14 cellular contexts compared by ENCODE assay signal in genomic region chr14:32381869-32382268, GRCh38. TPM values are rescaled to one million over a fixed set of nuclear protein-coding genes. Genes with fewer than 3 reads are reported as not detected.
DNase-seq lines count a peak whose midpoint lies in the region; ATAC-seq and TF ChIP-seq lines count a peak whose summit lies in the region.
"Had no signal": no experiment of that assay in that cellular context is flagged by ENCODE, and none has a peak within 500 bp of the region (broad histone marks: within the 10 kb centered on the region; RNA-seq: fewer than 3 reads in every experiment).

No MANE protein-coding gene starts in this region.

- H3K9me3 ChIP-seq in uterus, result no peaks in the 10 kb centered on the region

- peaks cover 12% of the 10 kb centered on the region for H3K27me3 Mint-ChIP-seq in activated T-helper 17 cell treated with anti-CD3 and anti-CD28 coated beads, Interleukin-2, amount 50 U/mL, for 72 hours

- no peaks in the 10 kb centered on the region for H3K4me1 ChIP-seq in uterus

- intact Hi-C loops in uterus (cut with DNase I; ENCODE audit: low total_unique reads), result no loop called here

- H3K9me3 Mint-ChIP-seq in activated T-helper 17 cell treated with anti-CD3 and anti-CD28 coated beads, Interleukin-2, amount 50 U/mL, for 72 hours, result peaks cover 6% of the 10 kb centered on the region
- H3K9me3 Mint-ChIP-seq: CD4-positive, alpha-beta T cell had no signal

- H3K4me3 ChIP-seq in fibroblast of the aortic adventitia (ENCODE audit: low read depth, low read length) (no peak overlapping the region), uterus (no peak overlapping the region)

- peaks cover 10% of the 10 kb centered on the region for H3K4me1 Mint-ChIP-seq in activated T-helper 17 cell treated with anti-CD3 and anti-CD28 coated beads, Interleukin-2, amount 50 U/mL, for 72 hours
- H3K4me1 Mint-ChIP-seq: B cell had no signal

- DNase-seq in LoVo (ENCODE audit: low spot score) (peak; percentile 26), fibroblast of the aortic adventitia (ENCODE audit: low read depth) (peak; percentile 15), substantia nigra (lab: John Stamatoyannopoulos, UW) (no peak), uterus (no peak), GM13976 (ENCODE audit: low spot score) (no peak)
- DNase-seq: CD4-positive, alpha-beta T cell; DMS79; GDM1; Kasumi-1; NCI-H2029 treated with DMSO at 0.1 percent for 48 hours; NCI-H526 had no signal

- no peak for TF ChIP-seq CTCF in fibroblast of the aortic adventitia (IDR thresholded peaks at IDR 0.05; ENCODE audit: insufficient read depth, low read length)
- TF ChIP-seq CTCF in uterus (IDR thresholded peaks at IDR 0.05), result no peak
- TF ChIP-seq CTCF in GM13976 (IDR thresholded peaks at IDR 0.05; ENCODE audit: borderline replicate concordance, control extremely low read depth, extremely low read depth, insufficient read depth, missing control alignments), result no peak

- H3K27ac ChIP-seq in substantia nigra (ENCODE audit: low read depth, low read length, poor library complexity, severe bottlenecking) (peak overlapping the region; percentile 57), uterus (no peak overlapping the region)

- in situ Hi-C loops in GM13976 (cut with MboI; ENCODE audit: low sequenced_read_pairs, unreplicated experiment), result no loop called here

- no peaks in the 10 kb centered on the region for H3K36me3 ChIP-seq in uterus

- TF ChIP-seq POLR2A in uterus (IDR thresholded peaks at IDR 0.05), result no peak

- H3K27me3 ChIP-seq in uterus, result no peaks in the 10 kb centered on the region

- ATAC-seq in activated T-helper 17 cell treated with anti-CD3 and anti-CD28 coated beads, Interleukin-2, amount 50 U/mL, for 72 hours (replicated peaks), result peak; percentile 65
- no peak for ATAC-seq in GM21825 (IDR thresholded peaks at IDR 0.05; ENCODE audit: unreplicated experiment)

- H3K36me3 Mint-ChIP-seq in activated T-helper 17 cell treated with anti-CD3 and anti-CD28 coated beads, Interleukin-2, amount 50 U/mL, for 72 hours (ENCODE audit: low read depth), result no peaks in the 10 kb centered on the region

- no peak overlapping the region for H3K4me3 Mint-ChIP-seq in activated T-helper 17 cell treated with anti-CD3 and anti-CD28 coated beads, Interleukin-2, amount 50 U/mL, for 72 hours
- H3K4me3 Mint-ChIP-seq: B cell; CD4-positive, alpha-beta T cell had no signal

- H3K27ac Mint-ChIP-seq in activated T-helper 17 cell treated with anti-CD3 and anti-CD28 coated beads, Interleukin-2, amount 50 U/mL, for 72 hours, result no peak overlapping the region
- H3K27ac Mint-ChIP-seq: B cell; CD4-positive, alpha-beta T cell had no signal

RNA-seq across cellular contexts. Expression of gene AKAP6, which starts 52.8 kb away (rescaled TPM):
- total RNA-seq in activated T-helper 17 cell treated with anti-CD3 and anti-CD28 coated beads, Interleukin-2, amount 50 U/mL, for 72 hours, result 1 to 10 TPM; 1.1 to 2.1 TPM
- total RNA-seq in fibroblast of the aortic adventitia (ENCODE audit: low replicate concordance) (0.33 and 2.2 TPM in 2 replicates), uterus (10 to 100 TPM in 3 of 4 donors, 1 to 10 TPM in 1; 4.1 to 34.4 (median 15.3) TPM)

Comparison
In these comparisons a context has a peak if more than half of its experiments do, and no peak if none do; other contexts are left out.
1. DNase-seq: peak in LoVo (single experiment) and fibroblast of the aortic adventitia (single experiment); none in substantia nigra (0 of 49), uterus (0 of 2) and GM13976 (single experiment).